ENCODE assay signal across 11 cellular contexts in genomic region chr11:65078786-65079342, GRCh38. TPM values are rescaled to one million over a fixed set of nuclear protein-coding genes. Genes with fewer than 3 reads are reported as not detected.
DNase-seq lines count a peak whose midpoint lies in the region; ATAC-seq and TF ChIP-seq lines count a peak whose summit lies in the region.
"Had no signal": no experiment of that assay in that cellular context is flagged by ENCODE, and none has a peak within 500 bp of the region (broad histone marks: within the 10 kb centered on the region; RNA-seq: fewer than 3 reads in every experiment).

No MANE protein-coding gene starts in this region.

- no peaks in the 10 kb centered on the region for H3K27me3 Mint-ChIP-seq in activated naive CD8-positive, alpha-beta T cell treated with anti-CD3 and anti-CD28 coated beads, Interleukin-2, amount 10 ng/mL, durations not matched to agents 7 days and 5 days

- peaks cover 0 to 55% (median 30%) of the 10 kb centered on the region in 11 experiments; a peak in 14 of 22 replicates for H4K20me1 ChIP-seq in BLaER1 treated with 17β-estradiol and CSF1 and Interleukin-3, amounts not matched to agents 10 nM and 100 nM

- H3K9me3 ChIP-seq in BLaER1 treated with 17β-estradiol and CSF1 and Interleukin-3, amounts not matched to agents 10 nM and 100 nM (replicated peaks in 1 of 11) = no peaks in the 10 kb centered on the region
- H3K9me3 ChIP-seq: Caco-2, SJSA1 had no signal

- POLR2A ChIA-PET in activated naive CD8-positive, alpha-beta T cell treated with anti-CD3 and anti-CD28 coated beads, Interleukin-2, amount 10 ng/mL, durations not matched to agents 7 days and 5 days (lab: Charles Lee) = interaction anchor here (1.1 kb wide), 1 partner anchor 39 kb away, joined by 4 read pairs; no protein-coding TSS in a partner anchor

- DNase-seq in GM13976 (ENCODE audit: low spot score) (peak; percentile 8), NCI-H1930 (lab: John Stamatoyannopoulos, UW) (no peak), SHP77 treated with DMSO at 0.1 percent for 48 hours (lab: John Stamatoyannopoulos, UW) (no peak)
- no peak for DNase-seq in activated naive CD8-positive, alpha-beta T cell treated with anti-CD3 and anti-CD28 coated beads, Interleukin-2, amount 10 ng/mL, durations not matched to agents 7 days and 5 days
- DNase-seq: NCI-H1417 treated with DMSO at 0.1 percent for 48 hours, retina had no signal

- H3K27ac Mint-ChIP-seq in activated naive CD8-positive, alpha-beta T cell treated with anti-CD3 and anti-CD28 coated beads, Interleukin-2, amount 10 ng/mL, durations not matched to agents 7 days and 5 days = peak overlapping the region; percentile 85

- peak overlapping the region in 1 of 10 experiments; percentile 10; a peak in 1 of 20 replicates for H3K4me3 ChIP-seq in BLaER1 treated with 17β-estradiol and CSF1 and Interleukin-3, amounts not matched to agents 10 nM and 100 nM
- H3K4me3 ChIP-seq: coronary artery, SJSA1 had no signal

- peak overlapping the region in 8 of 11 experiments; percentile 18 to 63 (median 39); a peak in 15 of 22 replicates for H3K9ac ChIP-seq in BLaER1 treated with 17β-estradiol and CSF1 and Interleukin-3, amounts not matched to agents 10 nM and 100 nM

- TF ChIP-seq CTCF in GM13976 (IDR thresholded peaks at IDR 0.05; ENCODE audit: borderline replicate concordance, control extremely low read depth, extremely low read depth, insufficient read depth, missing control alignments) = no peak

- H3K9me3 Mint-ChIP-seq in activated naive CD8-positive, alpha-beta T cell treated with anti-CD3 and anti-CD28 coated beads, Interleukin-2, amount 10 ng/mL, durations not matched to agents 7 days and 5 days = no peaks in the 10 kb centered on the region

- H3K27ac ChIP-seq in BLaER1 treated with 17β-estradiol and CSF1 and Interleukin-3, amounts not matched to agents 10 nM and 100 nM = peak overlapping the region in 10 of 11 experiments; percentile 14 to 61 (median 40); a peak in 12 of 22 replicates
- H3K27ac ChIP-seq: coronary artery, SJSA1 had no signal

- H3K4me3 Mint-ChIP-seq in activated naive CD8-positive, alpha-beta T cell treated with anti-CD3 and anti-CD28 coated beads, Interleukin-2, amount 10 ng/mL, durations not matched to agents 7 days and 5 days = peak overlapping the region; percentile 53

- peaks cover 0 to 75% (median 59%) of the 10 kb centered on the region in 11 experiments; a peak in 18 of 22 replicates for H3K36me3 ChIP-seq in BLaER1 treated with 17β-estradiol and CSF1 and Interleukin-3, amounts not matched to agents 10 nM and 100 nM

- in situ Hi-C loops in GM13976 (cut with MboI; ENCODE audit: low sequenced_read_pairs, unreplicated experiment) = no loop called here

- H3K27me3 ChIP-seq in BLaER1 treated with 17β-estradiol and CSF1 and Interleukin-3, amounts not matched to agents 10 nM and 100 nM = no peaks in the 10 kb centered on the region
- H3K27me3 ChIP-seq: SJSA1 had no signal

- H3K4me1 ChIP-seq in BLaER1 treated with 17β-estradiol and CSF1 and Interleukin-3, amounts not matched to agents 10 nM and 100 nM = peaks cover 47 to 61% (median 55%) of the 10 kb centered on the region in 10 experiments

- H3K36me3 Mint-ChIP-seq in activated naive CD8-positive, alpha-beta T cell treated with anti-CD3 and anti-CD28 coated beads, Interleukin-2, amount 10 ng/mL, durations not matched to agents 7 days and 5 days = peaks cover 44% of the 10 kb centered on the region

- H3K4me2 ChIP-seq in BLaER1 treated with 17β-estradiol and CSF1 and Interleukin-3, amounts not matched to agents 10 nM and 100 nM = peak overlapping the region; percentile 8 to 61 (median 51); a peak in 18 of 22 replicates

- H3K4me1 Mint-ChIP-seq in activated naive CD8-positive, alpha-beta T cell treated with anti-CD3 and anti-CD28 coated beads, Interleukin-2, amount 10 ng/mL, durations not matched to agents 7 days and 5 days = peaks cover 51% of the 10 kb centered on the region

- ATAC-seq in activated naive CD8-positive, alpha-beta T cell treated with anti-CD3 and anti-CD28 coated beads, Interleukin-2, amount 10 ng/mL, durations not matched to agents 7 days and 5 days (ENCODE audit: low read depth) = no peak
- no peak for ATAC-seq in HG03159 (IDR thresholded peaks at IDR 0.05; ENCODE audit: unreplicated experiment)

RNA-seq across cellular contexts. Expression of gene CDCA5, which starts 5.0 kb away (rescaled TPM):
- 10 to 100 TPM; 85.5 to 95.7 TPM for total RNA-seq in activated naive CD8-positive, alpha-beta T cell treated with anti-CD3 and anti-CD28 coated beads, Interleukin-2, amount 10 ng/mL, durations not matched to agents 7 days and 5 days

RNA-seq across cellular contexts. Expression of gene ZFPL1, which starts 5.2 kb away (rescaled TPM):
- total RNA-seq in activated naive CD8-positive, alpha-beta T cell treated with anti-CD3 and anti-CD28 coated beads, Interleukin-2, amount 10 ng/mL, durations not matched to agents 7 days and 5 days = 10 to 100 TPM; 37.3 to 41.2 TPM

RNA-seq across cellular contexts. Expression of gene VPS51, which starts 17.1 kb away (rescaled TPM):
- total RNA-seq in activated naive CD8-positive, alpha-beta T cell treated with anti-CD3 and anti-CD28 coated beads, Interleukin-2, amount 10 ng/mL, durations not matched to agents 7 days and 5 days = 100 to 1,000 TPM; 130 to 138 TPM

RNA-seq across cellular contexts. Expression of gene NAALADL1, which starts 20.5 kb away (rescaled TPM):
- total RNA-seq in activated naive CD8-positive, alpha-beta T cell treated with anti-CD3 and anti-CD28 coated beads, Interleukin-2, amount 10 ng/mL, durations not matched to agents 7 days and 5 days = 10 to 100 TPM; 19.8 to 22.3 TPM
- total RNA-seq: SJSA1 had no signal

RNA-seq across cellular contexts. Expression of gene TM7SF2, which starts 32.8 kb away (rescaled TPM):
- total RNA-seq in activated naive CD8-positive, alpha-beta T cell treated with anti-CD3 and anti-CD28 coated beads, Interleukin-2, amount 10 ng/mL, durations not matched to agents 7 days and 5 days = 10 to 100 TPM; 26.1 to 26.2 TPM
